ENCODE assay signal across 7 cellular contexts in genomic region chr14:24196071-24197061, GRCh38. TPM values are rescaled to one million over a fixed set of nuclear protein-coding genes. Genes with fewer than 3 reads are reported as not detected.
A peak's percentile ranks its signal among the peaks of the same experiment; 100 is the strongest.
DNase-seq lines count a peak whose midpoint lies in the region; ATAC-seq and TF ChIP-seq lines count a peak whose summit lies in the region.

No MANE protein-coding gene starts in this region.

- POLR2A ChIA-PET in GM10248 (lab: Yijun Ruan, JAX): interaction anchor here (0.6 to 2.0 kb wide), 9 partner anchors 10 to 591 kb away, joined by 3 to 14 read pairs (median 5); partner anchors contain the start of genes CHMP4A, DCAF11, NRL and TINF2

- CTCF ChIA-PET in GM10248 (lab: Yijun Ruan, JAX): interaction anchor here (0.6 to 2.7 kb wide), 15 partner anchors 10 to 137 kb away, joined by 3 to 15 read pairs (median 3); partner anchors contain the start of genes CHMP4A, IRF9, MDP1 and RNF31

- H2AFZ ChIP-seq in MM.1S (ENCODE audit: low read length): peak overlapping the region; percentile 31; the same call in 1 of the 2 replicates

- peak; percentile 15 for ATAC-seq in GM21619 (IDR thresholded peaks at IDR 0.05; ENCODE audit: unreplicated experiment)

- H3K9me2 ChIP-seq in MM.1S (replicated peaks; ENCODE audit: insufficient read depth, low read length): no peaks in the 10 kb centered on the region

- H3K4me1 ChIP-seq in MM.1S (ENCODE audit: low read length) (peaks cover 5% of the 10 kb centered on the region; the same call in 1 of the 2 replicates), breast epithelium (peaks cover 0 to 7% of the 10 kb centered on the region in 2 donors), thyroid gland (peaks cover 17 to 31% of the 10 kb centered on the region in 2 donors)

- H3K9me3 ChIP-seq in MM.1S (replicated peaks; ENCODE audit: insufficient read depth, low read length) (no peaks in the 10 kb centered on the region), breast epithelium (no peaks in the 10 kb centered on the region), thyroid gland (no peaks in the 10 kb centered on the region)

- H3K27ac ChIP-seq in MM.1S (ENCODE audit: low read length) (peak overlapping the region; percentile 88; the same call in 1 of the 2 replicates), breast epithelium (peak overlapping the region; percentile 99), thyroid gland (peak overlapping the region; percentile 94 to 100 (median 98))

- peaks cover 7% of the 10 kb centered on the region; the same call in 1 of the 2 replicates for H3F3A ChIP-seq in MM.1S (ENCODE audit: insufficient read depth, low read length)

- peak overlapping the region; percentile 71 for H3K4me2 ChIP-seq in MM.1S (ENCODE audit: low read depth, low read length)

- peaks cover 23% of the 10 kb centered on the region for H3K79me2 ChIP-seq in MM.1S (ENCODE audit: low read length)

- intact Hi-C loops in breast epithelium (cut with DNase I; ENCODE audit: low total_unique reads) (no loop called here), thyroid gland (cut with DNase I) (no loop called here)

- H4K20me1 ChIP-seq in MM.1S (ENCODE audit: insufficient read depth, low read length): no peaks in the 10 kb centered on the region

- peak overlapping the region; percentile 99 for H3K9ac ChIP-seq in MM.1S (ENCODE audit: low read length)

- DNase-seq in GM10248 (ENCODE audit: extremely low spot score) (peak; percentile 55), MM.1S (peak; percentile 18), breast epithelium (ENCODE audit: low spot score in 2 of 2) (no peak), left kidney (ENCODE audit: low read depth, low spot score) (peak; percentile 19), thyroid gland (peak in 1 of 2 donors; percentile 15), activated gamma-delta T cell (lab: John Stamatoyannopoulos, UW) (no peak)

- peak overlapping the region; percentile 80 for H3K4me3 ChIP-seq in MM.1S (ENCODE audit: low read length)
- peak overlapping the region; percentile 70 to 90 (median 72) for H3K4me3 ChIP-seq in breast epithelium
- H3K4me3 ChIP-seq in thyroid gland (replicated peaks in 1 of 3): peak overlapping the region; percentile 81 to 100 (median 94)

- WGBS in thyroid gland, 2 donors: 35 to 37% methylated on average over 32 to 33 of the region's 33 CpGs

- no peak for TF ChIP-seq CTCF in GM10248 (IDR thresholded peaks at IDR 0.05; ENCODE audit: control extremely low read depth, extremely low read depth, low read depth, missing control alignments)
- TF ChIP-seq CTCF in MM.1S (IDR thresholded peaks at IDR 0.05; ENCODE audit: low read length): no peak
- TF ChIP-seq CTCF in breast epithelium (IDR thresholded peaks at IDR 0.05): no peak
- no peak for TF ChIP-seq CTCF in thyroid gland (IDR thresholded peaks at IDR 0.05)

- TF ChIP-seq POLR2A in breast epithelium (IDR thresholded peaks at IDR 0.05) (no peak), thyroid gland (IDR thresholded peaks at IDR 0.05) (no peak)

- H3K27me3 ChIP-seq in MM.1S (replicated peaks; ENCODE audit: insufficient read depth, low read length): no peaks in the 10 kb centered on the region
- no peaks in the 10 kb centered on the region for H3K27me3 ChIP-seq in breast epithelium
- no peaks in the 10 kb centered on the region for H3K27me3 ChIP-seq in thyroid gland

- H3K36me3 ChIP-seq in MM.1S (replicated peaks; ENCODE audit: insufficient read depth, low read length) (no peaks in the 10 kb centered on the region), breast epithelium (no peaks in the 10 kb centered on the region), thyroid gland (peaks cover 11 to 16% of the 10 kb centered on the region in 2 donors)

RNA-seq across cellular contexts. Expression of gene TM9SF1, which starts 1.1 kb away (rescaled TPM):
- total RNA-seq in breast epithelium (10 to 100 TPM; 52.3 to 75.7 (median 71.1) TPM), thyroid gland (100 to 1,000 TPM in 3 of 4 donors, 10 to 100 TPM in 1; 92.0 to 114 (median 107) TPM)

RNA-seq across cellular contexts. Expression of gene IPO4, which starts 7.8 kb away (rescaled TPM):
- total RNA-seq in breast epithelium (10 to 100 TPM; 17.0 to 41.6 (median 21.7) TPM), thyroid gland (10 to 100 TPM; 28.1 to 49.0 (median 31.3) TPM)

RNA-seq across cellular contexts. Expression of gene TSSK4, which starts 9.1 kb away (rescaled TPM):
- total RNA-seq in breast epithelium (1 to 10 TPM in 1 of 3 donors, not detected in 2; 1.3 TPM), thyroid gland (not detected)

RNA-seq across cellular contexts. Expression of gene CHMP4A, which starts 16.9 kb away (rescaled TPM):
- total RNA-seq in breast epithelium: 10 to 100 TPM; 66.5 to 88.8 (median 85.0) TPM
- total RNA-seq in thyroid gland: 10 to 100 TPM; 26.5 to 60.2 (median 46.2) TPM

RNA-seq across cellular contexts. Expression of gene MDP1, which starts 19.5 kb away (rescaled TPM):
- 10 to 100 TPM; 13.1 to 20.8 (median 17.1) TPM for total RNA-seq in breast epithelium
- total RNA-seq in thyroid gland: 10 to 100 TPM; 13.1 to 55.9 (median 25.4) TPM

Comparison
In these comparisons a context has a peak if more than half of its experiments do, and no peak if none do; other contexts are left out.
1. DNase-seq: peak in GM10248 (single experiment), MM.1S (single experiment) and left kidney (single experiment); none in breast epithelium (0 of 2) and activated gamma-delta T cell (single experiment).
2. Peak in every context shown above with its lines, with median percentiles within 50 percentile points of each other: H3K27ac ChIP-seq and H3K4me3 ChIP-seq.